30 cellular contexts compared by ENCODE assay signal in the genomic region with DNA sequence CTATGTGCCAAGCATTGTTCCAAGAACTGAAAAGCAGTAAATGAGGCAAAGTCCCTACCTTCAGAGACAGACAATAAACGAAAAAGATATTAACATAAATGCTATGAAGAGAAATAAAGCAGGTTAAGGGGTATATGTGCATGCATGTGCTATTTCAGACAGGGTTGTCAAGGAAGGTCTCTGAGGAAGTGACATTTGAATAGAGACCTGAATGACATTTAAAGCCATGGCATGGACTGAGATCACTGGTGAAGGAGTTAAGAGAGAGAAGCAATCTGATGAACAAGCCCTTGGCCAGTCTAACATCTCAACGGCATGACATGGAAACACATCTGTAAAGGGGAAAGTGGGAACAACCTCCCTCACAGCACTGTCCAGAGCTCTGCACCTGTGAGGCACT.
"Had no signal": no experiment of that assay in that cellular context is flagged by ENCODE, and none has a peak within 500 bp of the region (broad histone marks: within the 10 kb centered on the region; RNA-seq: fewer than 3 reads in every experiment).

No MANE protein-coding gene starts in this region.

- H3K27ac ChIP-seq: colonic mucosa, esophagus muscularis mucosa, foreskin keratinocyte, gastroesophageal sphincter, heart right ventricle, left lung, ovary, psoas muscle, sigmoid colon, suprapubic skin, transverse colon, upper lobe of right lung, uterus had no signal

- DNase-seq: colonic mucosa; effector CD8-positive, alpha-beta T cell; endodermal cell; foreskin keratinocyte; heart right ventricle; hippocampal formation; left cardiac atrium; left lung; mesendoderm; midbrain; naive thymus-derived CD8-positive, alpha-beta T cell; nephron progenitor cell; nucleus accumbens; ovary; posterior cingulate gyrus; psoas muscle; right cardiac atrium; sigmoid colon; stimulated activated CD4-positive, alpha-beta T cell treated with anti-CD3 and anti-CD28 coated beads, Interleukin-4, amount 100 ng/mL, for 4 hours; stimulated activated naive CD4-positive, alpha-beta T cell; stimulated activated naive CD8-positive, alpha-beta T cell treated with anti-CD3 and anti-CD28 coated beads, Interleukin-15, amount 100 ng/mL, for 72 hours; transverse colon; upper lobe of right lung; uterus had no signal

- H3K4me3 Mint-ChIP-seq: dendritic cell treated with granulocyte-macrophage colony-stimulating factor and Interleukin-4, amounts not matched to agents 40 ng/mL and 50 ng/mL, for 4 days; endodermal cell; nephron progenitor cell; stimulated activated naive CD8-positive, alpha-beta T cell treated with anti-CD3 and anti-CD28 coated beads, Interleukin-15, amount 100 ng/mL, for 72 hours had no signal

- H3K36me3 ChIP-seq: colonic mucosa, heart right ventricle, ovary, sigmoid colon, suprapubic skin, transverse colon, upper lobe of right lung, uterus had no signal

- H3K27me3 Mint-ChIP-seq: dendritic cell treated with granulocyte-macrophage colony-stimulating factor and Interleukin-4, amounts not matched to agents 40 ng/mL and 50 ng/mL, for 4 days; naive thymus-derived CD8-positive, alpha-beta T cell; stimulated activated naive CD8-positive, alpha-beta T cell treated with anti-CD3 and anti-CD28 coated beads, Interleukin-15, amount 100 ng/mL, for 72 hours had no signal

- H3K4me1 ChIP-seq: colonic mucosa, esophagus muscularis mucosa, foreskin keratinocyte, gastroesophageal sphincter, heart right ventricle, left lung, sigmoid colon, suprapubic skin, transverse colon, upper lobe of right lung, uterus had no signal

- H3K4me1 Mint-ChIP-seq: endodermal cell; nephron progenitor cell; stimulated activated naive CD8-positive, alpha-beta T cell treated with anti-CD3 and anti-CD28 coated beads, Interleukin-15, amount 100 ng/mL, for 72 hours had no signal

- ATAC-seq: foreskin keratinocyte; gastroesophageal sphincter; heart right ventricle; left cardiac atrium; left lung; naive thymus-derived CD8-positive, alpha-beta T cell; psoas muscle; right cardiac atrium; stimulated activated naive CD8-positive, alpha-beta T cell treated with anti-CD3 and anti-CD28 coated beads, Interleukin-15, amount 100 ng/mL, for 72 hours; upper lobe of right lung had no signal

- H3K4me3 ChIP-seq: colonic mucosa, esophagus muscularis mucosa, gastroesophageal sphincter, heart right ventricle, left lung, ovary, psoas muscle, sigmoid colon, suprapubic skin, transverse colon, upper lobe of right lung, uterus had no signal

- H3K27me3 ChIP-seq: colonic mucosa, esophagus muscularis mucosa, foreskin keratinocyte, gastroesophageal sphincter, heart right ventricle, left lung, ovary, sigmoid colon, suprapubic skin, transverse colon, upper lobe of right lung, uterus had no signal

- H3K27ac Mint-ChIP-seq: dendritic cell treated with granulocyte-macrophage colony-stimulating factor and Interleukin-4, amounts not matched to agents 40 ng/mL and 50 ng/mL, for 4 days; endodermal cell; naive thymus-derived CD8-positive, alpha-beta T cell; nephron progenitor cell; stimulated activated naive CD8-positive, alpha-beta T cell treated with anti-CD3 and anti-CD28 coated beads, Interleukin-15, amount 100 ng/mL, for 72 hours had no signal

- FAIRE-seq: endothelial cell of umbilical vein, islet of Langerhans had no signal

- H3K9me3 ChIP-seq: colonic mucosa, esophagus muscularis mucosa, gastroesophageal sphincter, ovary, psoas muscle, suprapubic skin, upper lobe of right lung, uterus had no signal
